ENCODE assay signal across 1 cellular context in genomic region chr2:183996825-183997823, GRCh38.
TF ChIP-seq lines count a peak whose summit lies in the region.

No MANE protein-coding gene starts in this region.

TF ChIP-seq in H1, 55 proteins besides CTCF, POLR2A, EP300 and RAD21 (continued from another document):
- TF ChIP-seq CHD7 (IDR thresholded peaks at IDR 0.05; ENCODE audit: insufficient replicate concordance, low read length) (peak; percentile 42), CHD1 (IDR thresholded peaks at IDR 0.05; ENCODE audit: low read depth, low read length) (no peak)
